Comparison of ENCODE assay signal across 11 cellular contexts in the genomic region with DNA sequence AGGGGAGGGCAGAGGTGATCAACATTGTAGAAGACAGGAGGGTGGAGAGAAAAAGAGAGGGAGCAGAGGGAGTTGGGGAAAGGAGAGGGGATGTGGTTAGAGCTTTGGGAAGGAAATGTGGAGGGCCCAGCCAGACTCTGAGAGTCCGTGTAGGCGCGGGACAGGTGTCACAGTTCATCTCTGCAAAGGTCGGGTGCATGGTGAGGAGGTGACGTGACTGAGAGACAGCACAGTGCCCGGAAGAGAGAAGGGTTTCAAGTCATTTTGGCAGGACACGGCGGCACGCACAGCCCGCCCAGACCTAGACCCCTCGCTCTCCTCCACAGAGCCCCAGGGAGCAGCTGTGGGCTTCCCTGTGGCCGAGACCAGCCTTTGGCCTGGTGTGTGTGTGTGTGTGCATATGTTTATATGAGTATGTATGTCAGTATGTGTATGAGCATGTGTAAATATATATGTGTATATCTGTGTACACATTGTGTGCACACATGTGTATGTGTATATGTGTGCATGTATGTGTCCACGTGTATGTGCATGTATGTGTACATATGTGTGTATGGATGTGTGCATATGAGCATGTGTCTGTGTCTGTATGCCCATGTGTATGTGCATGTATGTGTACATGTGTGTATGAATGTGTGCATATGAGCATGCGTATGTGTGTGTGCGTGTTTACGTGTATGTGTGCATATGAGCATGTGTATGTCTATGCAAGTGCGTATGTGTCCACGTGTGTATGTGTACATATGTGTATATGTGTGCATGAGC.
DNase-seq lines count a peak whose midpoint lies in the region; ATAC-seq lines count a peak whose summit lies in the region.
"Had no signal": no experiment of that assay in that cellular context is flagged by ENCODE, and none has a peak within 500 bp of the region (broad histone marks: within the 10 kb centered on the region; RNA-seq: fewer than 3 reads in every experiment).

No MANE protein-coding gene starts in this region.

- no peak overlapping the region for H3K4me3 Mint-ChIP-seq in activated naive CD4-positive, alpha-beta T cell treated with anti-CD3 and anti-CD28 coated beads, Interleukin-2, amount 10 ng/mL, durations not matched to agents 7 days and 5 days
- H3K4me3 Mint-ChIP-seq in stimulated activated memory B cell treated with anti-CD40 and anti-IgM and Interleukin-4, amounts not matched to agents 10 μg/mL and 1 μg/mL and 100 μg/mL, for 72 hours = no peak overlapping the region

- peaks cover 19% of the 10 kb centered on the region for H3K4me1 Mint-ChIP-seq in activated naive CD4-positive, alpha-beta T cell treated with anti-CD3 and anti-CD28 coated beads, Interleukin-2, amount 10 ng/mL, durations not matched to agents 7 days and 5 days
- H3K4me1 Mint-ChIP-seq in stimulated activated memory B cell treated with anti-CD40 and anti-IgM and Interleukin-4, amounts not matched to agents 10 μg/mL and 1 μg/mL and 100 μg/mL, for 72 hours = peaks cover 23% of the 10 kb centered on the region

- H3K27me3 Mint-ChIP-seq in activated naive CD4-positive, alpha-beta T cell treated with anti-CD3 and anti-CD28 coated beads, Interleukin-2, amount 10 ng/mL, durations not matched to agents 7 days and 5 days = peaks cover 60% of the 10 kb centered on the region
- peaks cover 23% of the 10 kb centered on the region for H3K27me3 Mint-ChIP-seq in stimulated activated memory B cell treated with anti-CD40 and anti-IgM and Interleukin-4, amounts not matched to agents 10 μg/mL and 1 μg/mL and 100 μg/mL, for 72 hours

- peak; percentile 58 for ATAC-seq in GM21423 (IDR thresholded peaks at IDR 0.05; ENCODE audit: unreplicated experiment)
- peak; percentile 43 for ATAC-seq in HG03097 (IDR thresholded peaks at IDR 0.05; ENCODE audit: low FRiP score, unreplicated experiment)
- peak; percentile 87 for ATAC-seq in stimulated activated memory B cell treated with anti-CD40 and anti-IgM and Interleukin-4, amounts not matched to agents 10 μg/mL and 1 μg/mL and 100 μg/mL, for 72 hours

- H3K36me3 Mint-ChIP-seq in activated naive CD4-positive, alpha-beta T cell treated with anti-CD3 and anti-CD28 coated beads, Interleukin-2, amount 10 ng/mL, durations not matched to agents 7 days and 5 days = no peaks in the 10 kb centered on the region
- no peaks in the 10 kb centered on the region for H3K36me3 Mint-ChIP-seq in stimulated activated memory B cell treated with anti-CD40 and anti-IgM and Interleukin-4, amounts not matched to agents 10 μg/mL and 1 μg/mL and 100 μg/mL, for 72 hours

- peak overlapping the region; percentile 67 for H3K27ac Mint-ChIP-seq in activated naive CD4-positive, alpha-beta T cell treated with anti-CD3 and anti-CD28 coated beads, Interleukin-2, amount 10 ng/mL, durations not matched to agents 7 days and 5 days
- H3K27ac Mint-ChIP-seq in stimulated activated memory B cell treated with anti-CD40 and anti-IgM and Interleukin-4, amounts not matched to agents 10 μg/mL and 1 μg/mL and 100 μg/mL, for 72 hours = peak overlapping the region; percentile 71
- H3K27ac Mint-ChIP-seq: activated T-helper 2 cell treated with anti-CD3 and anti-CD28 coated beads, Interferon-gamma antibody, Interleukin-2, Interleukin-4, amounts not matched to agents 10 μg/mL and 5 μg/mL and 100 μg/mL, durations not matched to agents 14 hours and 24 hours and 36 hours had no signal

- no peaks in the 10 kb centered on the region for H3K9me3 Mint-ChIP-seq in activated naive CD4-positive, alpha-beta T cell treated with anti-CD3 and anti-CD28 coated beads, Interleukin-2, amount 10 ng/mL, durations not matched to agents 7 days and 5 days
- no peaks in the 10 kb centered on the region for H3K9me3 Mint-ChIP-seq in stimulated activated memory B cell treated with anti-CD40 and anti-IgM and Interleukin-4, amounts not matched to agents 10 μg/mL and 1 μg/mL and 100 μg/mL, for 72 hours
- H3K9me3 Mint-ChIP-seq: activated T-helper 2 cell treated with anti-CD3 and anti-CD28 coated beads, Interferon-gamma antibody, Interleukin-2, Interleukin-4, amounts not matched to agents 10 μg/mL and 5 μg/mL and 100 μg/mL, durations not matched to agents 14 hours and 24 hours and 36 hours had no signal

- DNase-seq in activated naive CD4-positive, alpha-beta T cell treated with anti-CD3 and anti-CD28 coated beads, Interleukin-2, amount 10 ng/mL, durations not matched to agents 7 days and 5 days = no peak
- no peak for DNase-seq in activated naive CD4-positive, alpha-beta T cell treated with Interleukin-2 at 50 U/mL for 16 hours
- DNase-seq in NCI-H526 treated with DMSO at 0.1 percent for 48 hours (lab: John Stamatoyannopoulos, UW) (no peak), AG20443 (ENCODE audit: low spot score) (no peak), glomerular visceral epithelial cell (ENCODE audit: extremely low spot score) (no peak)
- DNase-seq: MV-4-11, Right ventricle myocardium superior had no signal

- CTCF ChIA-PET in activated naive CD4-positive, alpha-beta T cell treated with anti-CD3 and anti-CD28 coated beads, Interleukin-2, amount 10 ng/mL, durations not matched to agents 7 days and 5 days (lab: Charles Lee) = interaction anchor here (3.5 kb wide), 1 partner anchor 159 kb away, joined by 16 read pairs; no protein-coding TSS in a partner anchor
